8 cellular contexts compared by ENCODE assay signal in the genomic region with DNA sequence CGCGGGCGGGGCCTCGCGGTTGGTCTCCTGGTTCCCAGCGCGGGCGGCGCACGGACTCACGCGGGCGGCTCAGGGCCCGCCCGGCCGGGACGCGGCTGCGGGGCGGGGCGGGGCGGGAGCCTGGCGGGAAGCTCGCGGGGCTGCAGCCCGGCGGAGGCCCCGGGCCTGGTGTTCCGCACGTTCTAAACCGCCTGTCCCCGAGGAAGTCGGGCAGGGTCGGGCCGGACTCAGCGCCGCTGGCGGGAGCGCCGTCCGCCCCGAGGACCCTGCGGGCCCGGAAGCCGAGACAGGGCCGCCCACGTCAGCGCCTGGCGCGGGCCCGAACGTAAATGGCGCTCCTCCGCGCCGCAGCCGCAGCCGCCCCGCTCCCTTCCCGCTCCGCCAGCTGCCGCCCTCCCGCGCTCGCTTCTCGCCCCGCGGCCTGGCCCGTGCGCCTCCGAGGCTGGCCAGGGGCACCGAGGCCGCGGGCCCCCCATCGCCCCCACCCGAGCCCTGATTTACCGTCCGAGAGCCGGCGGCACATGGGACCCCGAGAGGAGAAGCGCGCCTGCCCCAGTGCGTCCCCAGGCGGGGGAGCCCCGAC. TPM values are rescaled to one million over a fixed set of nuclear protein-coding genes. Genes with fewer than 3 reads are reported as not detected.
DNase-seq lines count a peak whose midpoint lies in the region; ATAC-seq lines count a peak whose summit lies in the region.

No MANE protein-coding gene starts in this region.

- peak; percentile 48 for ATAC-seq in HG02870 (IDR thresholded peaks at IDR 0.05; ENCODE audit: unreplicated experiment)

- peak overlapping the region; percentile 95 for H3K27ac ChIP-seq in layer of hippocampus (ENCODE audit: low read depth, low read length)

- DNase-seq in SHP77 (lab: John Stamatoyannopoulos, UW), result peak; percentile 39 to 61
- no peak for DNase-seq in SHP77 treated with DMSO at 0.1 percent for 48 hours (lab: John Stamatoyannopoulos, UW)
- DNase-seq in NCI-H2029 treated with DMSO at 0.1 percent for 48 hours (lab: John Stamatoyannopoulos, UW), result peak; percentile 25
- peak; percentile 83 for DNase-seq in activated CD4-positive, CD25-positive, alpha-beta regulatory T cell treated with anti-CD3 and anti-CD28 coated beads, Interleukin-2, amount 50 U/mL, for 72 hours
- DNase-seq in cerebellum (ENCODE audit: low spot score), result peak; percentile 95
- DNase-seq in stimulated activated CD4-positive, alpha-beta T cell treated with anti-CD3 and anti-CD28 coated beads, Interleukin-1b, Interleukin-23, amount 100 ng/mL, for 1 hour (ENCODE audit: low read depth in 2 of 2), result peak; percentile 62 to 66

- no peaks in the 10 kb centered on the region for H3K27me3 ChIP-seq in layer of hippocampus (ENCODE audit: control insufficient read depth, insufficient read depth, low read length)

RNA-seq across cellular contexts. Expression of gene CTBP1, which starts 0.3 kb away (rescaled TPM):
- 163 TPM for total RNA-seq in cerebellum

RNA-seq across cellular contexts. Expression of gene MAEA, which starts 40.5 kb away (rescaled TPM):
- 29.5 TPM for total RNA-seq in cerebellum
